ENCODE assay signal across 10 cellular contexts in the genomic region with DNA sequence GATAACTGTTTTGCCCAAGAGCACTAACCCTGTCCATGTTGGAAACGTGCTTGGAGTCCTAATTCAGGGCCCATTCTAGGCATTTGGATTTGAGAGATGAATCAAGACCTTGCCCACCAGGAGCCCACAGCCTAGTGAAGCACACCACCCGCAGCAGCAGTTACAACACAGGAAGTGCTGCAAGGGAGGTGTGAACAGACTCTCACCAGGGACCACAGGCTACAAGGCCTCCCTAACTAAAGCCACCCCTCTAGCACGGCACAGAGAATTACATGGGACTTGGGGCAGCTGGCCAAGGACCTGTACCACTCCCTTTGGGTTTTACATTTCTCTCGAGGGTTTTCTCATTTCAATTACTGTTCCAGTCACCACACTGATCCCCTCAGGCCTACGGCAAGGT. TPM values are rescaled to one million over a fixed set of nuclear protein-coding genes. Genes with fewer than 3 reads are reported as not detected.
A peak's percentile ranks its signal among the peaks of the same experiment; 100 is the strongest.
DNase-seq lines count a peak whose midpoint lies in the region; ATAC-seq lines count a peak whose summit lies in the region.
"Had no signal": no experiment of that assay in that cellular context is flagged by ENCODE, and none has a peak within 500 bp of the region (broad histone marks: within the 10 kb centered on the region; RNA-seq: fewer than 3 reads in every experiment).

No MANE protein-coding gene starts in this region.

- peak; percentile 36 to 48 for DNase-seq in activated T-cell treated with anti-CD3 and anti-CD28 coated beads, Interleukin-2, amount 50 U/mL, for 48 hours
- DNase-seq in stimulated activated CD8-positive, alpha-beta memory T cell treated with anti-CD3 and anti-CD28 coated beads, Interleukin-12 subunit alpha, Interleukin-12 subunit beta, amount 100 ng/mL, for 24 hours (ENCODE audit: extremely low read depth), result peak; percentile 19
- DNase-seq in DMS153 (lab: John Stamatoyannopoulos, UW) (no peak), hypothalamus (lab: John Stamatoyannopoulos, UW) (no peak)
- DNase-seq: HFFc6, NCI-H2081 had no signal

- H3K27me3 Mint-ChIP-seq in IgD-negative memory B cell, result no peaks in the 10 kb centered on the region

- peak overlapping the region in 1 of 4 donors; percentile 65 for H3K4me3 Mint-ChIP-seq in IgD-negative memory B cell
- H3K4me3 Mint-ChIP-seq: HFFc6 had no signal

- H3K27ac Mint-ChIP-seq in IgD-negative memory B cell, result peak overlapping the region in 2 of 3 donors; percentile 20 to 68
- H3K27ac Mint-ChIP-seq: HFFc6 had no signal

- ATAC-seq in GM18907 (IDR thresholded peaks at IDR 0.05; ENCODE audit: unreplicated experiment) (peak; percentile 71), HG03139 (IDR thresholded peaks at IDR 0.05; ENCODE audit: unreplicated experiment) (no peak), HG02642 (IDR thresholded peaks at IDR 0.05; ENCODE audit: poor library complexity, unreplicated experiment) (no peak)

- H3K36me3 Mint-ChIP-seq in IgD-negative memory B cell, result peaks cover 7% of the 10 kb centered on the region

- H3K9me3 Mint-ChIP-seq in IgD-negative memory B cell, result no peaks in the 10 kb centered on the region
- H3K9me3 Mint-ChIP-seq: HFFc6 had no signal

- peaks cover 22 to 28% (median 23%) of the 10 kb centered on the region in 3 donors for H3K4me1 Mint-ChIP-seq in IgD-negative memory B cell

RNA-seq across cellular contexts. Expression of gene FOXN3, which starts 49.4 kb away (rescaled TPM):
- 62.5 TPM for polyA plus RNA-seq in IgD-negative memory B cell

Comparison
In these comparisons a context has a peak if more than half of its experiments do, and no peak if none do; other contexts are left out.
1. DNase-seq: peak in activated T-cell treated with anti-CD3 and anti-CD28 coated beads, Interleukin-2, amount 50 U/mL, for 48 hours (2 of 2) and stimulated activated CD8-positive, alpha-beta memory T cell treated with anti-CD3 and anti-CD28 coated beads, Interleukin-12 subunit alpha, Interleukin-12 subunit beta, amount 100 ng/mL, for 24 hours (single experiment); none in DMS153 (single experiment) and hypothalamus (0 of 51).